29 cellular contexts compared by ENCODE assay signal in the genomic region with DNA sequence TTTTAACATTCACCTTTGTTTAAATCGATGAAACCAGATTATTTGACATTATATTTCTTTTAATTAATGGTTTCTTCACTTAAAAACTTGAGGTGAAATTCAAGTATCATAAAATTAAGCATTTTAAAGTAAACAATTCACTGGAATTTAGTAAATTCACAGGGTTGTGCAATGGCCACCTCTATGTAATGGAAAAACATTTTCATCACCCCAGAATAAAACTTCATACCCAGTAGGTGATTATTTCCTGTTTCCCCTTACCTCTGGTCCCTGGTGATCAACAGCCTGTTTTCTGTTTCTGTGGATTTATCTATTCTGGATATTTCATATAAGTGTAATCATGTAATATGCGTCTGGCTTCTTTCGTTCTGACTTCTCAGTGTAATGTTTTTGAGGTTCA. TPM values are rescaled to one million over a fixed set of nuclear protein-coding genes. Genes with fewer than 3 reads are reported as not detected.
DNase-seq lines count a peak whose midpoint lies in the region; ATAC-seq and TF ChIP-seq lines count a peak whose summit lies in the region.
"Had no signal": no experiment of that assay in that cellular context is flagged by ENCODE, and none has a peak within 500 bp of the region (broad histone marks: within the 10 kb centered on the region; RNA-seq: fewer than 3 reads in every experiment).

No MANE protein-coding gene starts in this region.

- H3K27me3 ChIP-seq in ACC112 (ENCODE audit: insufficient read depth, low read length) (no peaks in the 10 kb centered on the region), gastroesophageal sphincter (no peaks in the 10 kb centered on the region), foreskin keratinocyte (no peaks in the 10 kb centered on the region)
- H3K27me3 ChIP-seq: adrenal gland, BE2C, SJSA1, thyroid gland, vagina had no signal

- peaks cover 62% of the 10 kb centered on the region for H3K36me3 Mint-ChIP-seq in activated CD4-positive, alpha-beta T cell treated with anti-CD3 and anti-CD28 coated beads, Interleukin-2, amount 10 ng/mL, durations not matched to agents 24 days and 14 days (ENCODE audit: low read depth)
- peaks cover 41% of the 10 kb centered on the region for H3K36me3 Mint-ChIP-seq in activated CD4-positive, alpha-beta T cell treated with anti-CD3 and anti-CD28 coated beads, Interleukin-2, amount 10 ng/mL, durations not matched to agents 7 days and 5 days (ENCODE audit: low read depth)
- peaks cover 50% of the 10 kb centered on the region for H3K36me3 Mint-ChIP-seq in activated T-helper 1 cell treated with anti-CD3 and anti-CD28 coated beads, Interleukin-12 subunit alpha, Interleukin-12 subunit beta, Interleukin-2, Interleukin-4 antibody, amounts not matched to agents 30 ng/mL and 10 ng/mL and 1 ng/mL, durations not matched to agents 14 hours and 24 hours and 36 hours (ENCODE audit: low read depth)

- CTCF ChIA-PET in activated CD4-positive, alpha-beta T cell treated with anti-CD3 and anti-CD28 coated beads, Interleukin-2, amount 10 ng/mL, durations not matched to agents 7 days and 5 days (lab: Charles Lee) = interaction anchor here (1.1 to 2.4 kb wide), 2 partner anchors 10 to 391 kb away, joined by 5 to 12 read pairs; no protein-coding TSS in a partner anchor

- 74 to 75% methylated on average over 2 to 3 of the region's 3 CpGs for WGBS in gastroesophageal sphincter (ENCODE audit: low coverage in 1 of 2), 2 donors

- H3K36me3 ChIP-seq in ACC112 (ENCODE audit: insufficient read depth, low read length) (peaks cover 9% of the 10 kb centered on the region), gastroesophageal sphincter (peaks cover 5 to 38% of the 10 kb centered on the region in 2 donors)
- H3K36me3 ChIP-seq: prostate gland had no signal

- H3K27ac ChIP-seq in ACC112 (ENCODE audit: low read depth, low read length) = 0 out of 2 replicates have a peak overlapping the region, but pooled peaks have one; percentile 7
- H3K27ac ChIP-seq in gastroesophageal sphincter = peak overlapping the region in 3 of 4 donors; percentile 42 to 44 (median 43)
- no peak overlapping the region for H3K27ac ChIP-seq in foreskin keratinocyte
- H3K27ac ChIP-seq: adrenal gland, HL-60, prostate gland, SJSA1, thyroid gland, vagina had no signal

- peaks cover 61% of the 10 kb centered on the region for H3K79me2 ChIP-seq in ACC112 (ENCODE audit: control insufficient read depth, insufficient read depth, low read length, unreplicated experiment)

- H2AFZ ChIP-seq in ACC112 (ENCODE audit: low read length, unreplicated experiment) = no peak overlapping the region

- no peaks in the 10 kb centered on the region for H3K27me3 Mint-ChIP-seq in activated CD4-positive, alpha-beta T cell treated with anti-CD3 and anti-CD28 coated beads, Interleukin-2, amount 10 ng/mL, durations not matched to agents 24 days and 14 days
- no peaks in the 10 kb centered on the region for H3K27me3 Mint-ChIP-seq in activated CD4-positive, alpha-beta T cell treated with anti-CD3 and anti-CD28 coated beads, Interleukin-2, amount 10 ng/mL, durations not matched to agents 7 days and 5 days
- no peaks in the 10 kb centered on the region for H3K27me3 Mint-ChIP-seq in activated T-helper 1 cell treated with anti-CD3 and anti-CD28 coated beads, Interleukin-12 subunit alpha, Interleukin-12 subunit beta, Interleukin-2, Interleukin-4 antibody, amounts not matched to agents 30 ng/mL and 10 ng/mL and 1 ng/mL, durations not matched to agents 14 hours and 24 hours and 36 hours (ENCODE audit: insufficient read depth)
- H3K27me3 Mint-ChIP-seq: brain, T-cell had no signal

- TF ChIP-seq CTCF in gastroesophageal sphincter (IDR thresholded peaks at IDR 0.05) = no peak
- no peak for TF ChIP-seq CTCF in foreskin keratinocyte (conservative IDR thresholded peaks at IDR 0.05)

- POLR2A ChIA-PET in activated CD4-positive, alpha-beta T cell treated with anti-CD3 and anti-CD28 coated beads, Interleukin-2, amount 10 ng/mL, durations not matched to agents 7 days and 5 days (lab: Charles Lee) = no interaction called here

- H3K27ac Mint-ChIP-seq in activated CD4-positive, alpha-beta T cell treated with anti-CD3 and anti-CD28 coated beads, Interleukin-2, amount 10 ng/mL, durations not matched to agents 24 days and 14 days = peak overlapping the region; percentile 85
- H3K27ac Mint-ChIP-seq in activated CD4-positive, alpha-beta T cell treated with anti-CD3 and anti-CD28 coated beads, Interleukin-2, amount 10 ng/mL, durations not matched to agents 7 days and 5 days = no peak overlapping the region
- peak overlapping the region; percentile 87 for H3K27ac Mint-ChIP-seq in activated T-helper 1 cell treated with anti-CD3 and anti-CD28 coated beads, Interleukin-12 subunit alpha, Interleukin-12 subunit beta, Interleukin-2, Interleukin-4 antibody, amounts not matched to agents 30 ng/mL and 10 ng/mL and 1 ng/mL, durations not matched to agents 14 hours and 24 hours and 36 hours
- H3K27ac Mint-ChIP-seq: brain, T-cell had no signal

- H3K4me3 Mint-ChIP-seq in activated CD4-positive, alpha-beta T cell treated with anti-CD3 and anti-CD28 coated beads, Interleukin-2, amount 10 ng/mL, durations not matched to agents 24 days and 14 days = peak overlapping the region; percentile 28
- H3K4me3 Mint-ChIP-seq in activated CD4-positive, alpha-beta T cell treated with anti-CD3 and anti-CD28 coated beads, Interleukin-2, amount 10 ng/mL, durations not matched to agents 7 days and 5 days = no peak overlapping the region
- peak overlapping the region; percentile 29 for H3K4me3 Mint-ChIP-seq in activated T-helper 1 cell treated with anti-CD3 and anti-CD28 coated beads, Interleukin-12 subunit alpha, Interleukin-12 subunit beta, Interleukin-2, Interleukin-4 antibody, amounts not matched to agents 30 ng/mL and 10 ng/mL and 1 ng/mL, durations not matched to agents 14 hours and 24 hours and 36 hours
- H3K4me3 Mint-ChIP-seq: brain, T-cell had no signal

- TF ChIP-seq EP300 in gastroesophageal sphincter (IDR thresholded peaks at IDR 0.05) = no peak

- no peaks in the 10 kb centered on the region for H3K9me3 ChIP-seq in gastroesophageal sphincter
- H3K9me3 ChIP-seq: adrenal gland, BE2C, prostate gland, SJSA1, thyroid gland, vagina had no signal

- H3K4me1 ChIP-seq in ACC112 (ENCODE audit: control insufficient read depth, insufficient read depth, low read length, unreplicated experiment) (no peaks in the 10 kb centered on the region), gastroesophageal sphincter (peaks cover 0 to 37% (median 4%) of the 10 kb centered on the region in 3 donors), foreskin keratinocyte (no peaks in the 10 kb centered on the region)
- H3K4me1 ChIP-seq: adrenal gland, BE2C, prostate gland, thyroid gland, vagina had no signal

- H3K4me3 ChIP-seq in ACC112 (ENCODE audit: low read depth, low read length) (no peak overlapping the region), gastroesophageal sphincter (no peak overlapping the region)
- H3K4me3 ChIP-seq: adrenal gland, prostate gland, SJSA1, thyroid gland, vagina had no signal

- no peak for TF ChIP-seq POLR2A in gastroesophageal sphincter (IDR thresholded peaks at IDR 0.05)

- intact Hi-C loops in activated CD4-positive, alpha-beta T cell treated with anti-CD3 and anti-CD28 coated beads, Interleukin-2, amount 10 ng/mL, durations not matched to agents 24 days and 14 days (cut with micrococcal nuclease) = no loop called here
- intact Hi-C loops in activated T-helper 1 cell treated with anti-CD3 and anti-CD28 coated beads, Interleukin-12 subunit alpha, Interleukin-12 subunit beta, Interleukin-2, Interleukin-4 antibody, amounts not matched to agents 30 ng/mL and 10 ng/mL and 1 ng/mL, durations not matched to agents 14 hours and 24 hours and 36 hours (cut with micrococcal nuclease) = loop anchor here (2.0 to 10.0 kb wide), 2 partner anchors 26 to 1526 kb away; a partner anchor contains a TSS

- H3K4me1 Mint-ChIP-seq in activated CD4-positive, alpha-beta T cell treated with anti-CD3 and anti-CD28 coated beads, Interleukin-2, amount 10 ng/mL, durations not matched to agents 24 days and 14 days = peaks cover 29% of the 10 kb centered on the region
- H3K4me1 Mint-ChIP-seq in activated CD4-positive, alpha-beta T cell treated with anti-CD3 and anti-CD28 coated beads, Interleukin-2, amount 10 ng/mL, durations not matched to agents 7 days and 5 days = peaks cover 21% of the 10 kb centered on the region
- peaks cover 46% of the 10 kb centered on the region for H3K4me1 Mint-ChIP-seq in activated T-helper 1 cell treated with anti-CD3 and anti-CD28 coated beads, Interleukin-12 subunit alpha, Interleukin-12 subunit beta, Interleukin-2, Interleukin-4 antibody, amounts not matched to agents 30 ng/mL and 10 ng/mL and 1 ng/mL, durations not matched to agents 14 hours and 24 hours and 36 hours (ENCODE audit: low read depth)

- ATAC-seq in gastroesophageal sphincter (no peak), foreskin keratinocyte (no peak), GM21423 (IDR thresholded peaks at IDR 0.05; ENCODE audit: unreplicated experiment) (no peak)
- ATAC-seq: left lobe of liver, sciatic nerve, T-cell had no signal

- DNase-seq in activated CD4-positive, alpha-beta T cell treated with anti-CD3 and anti-CD28 coated beads, Interleukin-2, amount 10 ng/mL, durations not matched to agents 24 days and 14 days = no peak
- no peak for DNase-seq in activated CD4-positive, alpha-beta T cell treated with anti-CD3 and anti-CD28 coated beads, Interleukin-2, amount 10 ng/mL, durations not matched to agents 7 days and 5 days
- no peak for DNase-seq in activated T-helper 1 cell treated with anti-CD3 and anti-CD28 coated beads, Interleukin-12 subunit alpha, Interleukin-12 subunit beta, Interleukin-2, Interleukin-4 antibody, amounts not matched to agents 30 ng/mL and 10 ng/mL and 1 ng/mL, durations not matched to agents 14 hours and 24 hours and 36 hours (ENCODE audit: low spot score)
- no peak for DNase-seq in foreskin keratinocyte
- no peak for DNase-seq in nucleus accumbens (lab: John Stamatoyannopoulos, UW)
- DNase-seq: activated CD4-positive, CD25-positive, alpha-beta regulatory T cell treated with anti-CD3 and anti-CD28 coated beads, Interleukin-2, amount 50 U/mL, for 72 hours; adrenal gland; BE2C; DMS53; erythroblast; hippocampal formation; Karpas-422; NCI-H1417 treated with DMSO at 0.1 percent for 48 hours; NCI-H2081; NCI-H226; stimulated activated CD4-positive, alpha-beta T cell treated with anti-CD3 and anti-CD28 coated beads, Interleukin-4, amount 100 ng/mL, for 4 hours; stimulated activated naive CD4-positive, alpha-beta T cell treated with Interleukin-2 at 50 U/mL for 16 hours; T-cell; thyroid gland had no signal

- no peaks in the 10 kb centered on the region for H3K9me3 Mint-ChIP-seq in activated CD4-positive, alpha-beta T cell treated with anti-CD3 and anti-CD28 coated beads, Interleukin-2, amount 10 ng/mL, durations not matched to agents 24 days and 14 days
- no peaks in the 10 kb centered on the region for H3K9me3 Mint-ChIP-seq in activated CD4-positive, alpha-beta T cell treated with anti-CD3 and anti-CD28 coated beads, Interleukin-2, amount 10 ng/mL, durations not matched to agents 7 days and 5 days
- H3K9me3 Mint-ChIP-seq in activated T-helper 1 cell treated with anti-CD3 and anti-CD28 coated beads, Interleukin-12 subunit alpha, Interleukin-12 subunit beta, Interleukin-2, Interleukin-4 antibody, amounts not matched to agents 30 ng/mL and 10 ng/mL and 1 ng/mL, durations not matched to agents 14 hours and 24 hours and 36 hours = no peaks in the 10 kb centered on the region
- H3K9me3 Mint-ChIP-seq: brain, T-cell had no signal

RNA-seq across cellular contexts. Expression of a gene that starts 27.2 kb away (rescaled TPM):
- 267 and 270 TPM in 2 replicates for total RNA-seq in activated CD4-positive, alpha-beta T cell treated with anti-CD3 and anti-CD28 coated beads, Interleukin-2, amount 10 ng/mL, durations not matched to agents 24 days and 14 days
- 10 to 100 TPM; 89.5 to 95.4 TPM for total RNA-seq in activated CD4-positive, alpha-beta T cell treated with anti-CD3 and anti-CD28 coated beads, Interleukin-2, amount 10 ng/mL, durations not matched to agents 7 days and 5 days
- total RNA-seq in activated T-helper 1 cell treated with anti-CD3 and anti-CD28 coated beads, Interleukin-12 subunit alpha, Interleukin-12 subunit beta, Interleukin-2, Interleukin-4 antibody, amounts not matched to agents 30 ng/mL and 10 ng/mL and 1 ng/mL, durations not matched to agents 14 hours and 24 hours and 36 hours = 244 and 247 TPM in 2 replicates
- total RNA-seq in gastroesophageal sphincter (10 to 100 TPM; 48.1 to 84.0 (median 72.3) TPM), foreskin keratinocyte (134 and 163 TPM in 2 replicates)
- 137 and 173 TPM in 2 replicates for polyA plus RNA-seq in foreskin keratinocyte

RNA-seq across cellular contexts. Expression of a gene that starts 52.7 kb away (rescaled TPM):
- 32.2 and 36.0 TPM in 2 replicates for total RNA-seq in activated CD4-positive, alpha-beta T cell treated with anti-CD3 and anti-CD28 coated beads, Interleukin-2, amount 10 ng/mL, durations not matched to agents 24 days and 14 days
- 10 to 100 TPM; 27.8 to 31.9 TPM for total RNA-seq in activated CD4-positive, alpha-beta T cell treated with anti-CD3 and anti-CD28 coated beads, Interleukin-2, amount 10 ng/mL, durations not matched to agents 7 days and 5 days
- 37.6 and 41.7 TPM in 2 replicates for total RNA-seq in activated T-helper 1 cell treated with anti-CD3 and anti-CD28 coated beads, Interleukin-12 subunit alpha, Interleukin-12 subunit beta, Interleukin-2, Interleukin-4 antibody, amounts not matched to agents 30 ng/mL and 10 ng/mL and 1 ng/mL, durations not matched to agents 14 hours and 24 hours and 36 hours
- total RNA-seq in gastroesophageal sphincter (10 to 100 TPM; 12.5 to 15.7 (median 13.5) TPM), foreskin keratinocyte (29.7 and 31.9 TPM in 2 replicates)
- 21.9 and 24.0 TPM in 2 replicates for polyA plus RNA-seq in foreskin keratinocyte
